In genomic region chr22:41022470-41023298, GRCh38 we compare ENCODE assay signal across 8 cellular contexts.
DNase-seq lines count a peak whose midpoint lies in the region; ATAC-seq and TF ChIP-seq lines count a peak whose summit lies in the region.

No MANE protein-coding gene starts in this region.

- H3K4me3 ChIP-seq in heart right ventricle (peak overlapping the region; percentile 66 to 91 (median 74)), trophoblast cell (ENCODE audit: low read depth, low read length) (peak overlapping the region; percentile 74), tibial artery (peak overlapping the region; percentile 70 to 78)

- H3K27me3 Mint-ChIP-seq in T-helper 1 cell treated with Interleukin-12 subunit alpha and Interleukin-12 subunit beta and Interleukin-4 antibody, amounts not matched to agents 30 μg/mL and 1 μg/mL, for 36 hours (ENCODE audit: low read depth), result peaks cover 16% of the 10 kb centered on the region

- H3K79me1 ChIP-seq in trophoblast cell (ENCODE audit: low read length), result peaks cover 19% of the 10 kb centered on the region

- DNase-seq in DMS 273 (lab: John Stamatoyannopoulos, UW; ENCODE audit: unreplicated experiment) (peak; percentile 90), H4 (ENCODE audit: low spot score) (peak; percentile 69), NCI-H1105 treated with DMSO at 0.1 percent for 48 hours (lab: John Stamatoyannopoulos, UW) (peak; percentile 82), amniotic epithelial cell (ENCODE audit: low read depth) (peak; percentile 96), heart right ventricle (peak; percentile 91 to 94), trophoblast cell (peak; percentile 84 to 87), tibial artery (peak; percentile 91 to 96)

- H3K18ac ChIP-seq in trophoblast cell (ENCODE audit: low read length), result peak overlapping the region; percentile 98

- peak overlapping the region; percentile 72 for H2BK12ac ChIP-seq in trophoblast cell (ENCODE audit: low read length)

- peak overlapping the region; percentile 96 for H4K8ac ChIP-seq in trophoblast cell (ENCODE audit: low read depth, low read length)

- peak overlapping the region; percentile 93 for H3K9ac ChIP-seq in trophoblast cell (ENCODE audit: low read length)

- H3K4me1 Mint-ChIP-seq in T-helper 1 cell treated with Interleukin-12 subunit alpha and Interleukin-12 subunit beta and Interleukin-4 antibody, amounts not matched to agents 30 μg/mL and 1 μg/mL, for 36 hours (ENCODE audit: low read depth), result peaks cover 12% of the 10 kb centered on the region

- H3K36me3 Mint-ChIP-seq in T-helper 1 cell treated with Interleukin-12 subunit alpha and Interleukin-12 subunit beta and Interleukin-4 antibody, amounts not matched to agents 30 μg/mL and 1 μg/mL, for 36 hours (ENCODE audit: low read depth), result peaks cover 2% of the 10 kb centered on the region

- peak overlapping the region; percentile 95 for H3K14ac ChIP-seq in trophoblast cell (ENCODE audit: low read length)

- ATAC-seq in heart right ventricle, result peak; percentile 94 to 97 (median 95)

- H3K9me3 ChIP-seq in heart right ventricle (no peaks in the 10 kb centered on the region), trophoblast cell (ENCODE audit: insufficient read depth, low read depth, low read length) (no peaks in the 10 kb centered on the region), tibial artery (no peaks in the 10 kb centered on the region)

- H2BK120ac ChIP-seq in trophoblast cell (ENCODE audit: insufficient read depth, low read length, poor library complexity), result peak overlapping the region; percentile 95

- no peak overlapping the region for H2AK5ac ChIP-seq in trophoblast cell (ENCODE audit: low read length)

- H3K4ac ChIP-seq in trophoblast cell (ENCODE audit: low read depth, low read length), result peak overlapping the region; percentile 53

- H4K91ac ChIP-seq in trophoblast cell (ENCODE audit: low read depth, low read length), result peak overlapping the region; percentile 100

- H2BK5ac ChIP-seq in trophoblast cell (ENCODE audit: low read depth, low read length, poor library complexity), result peak overlapping the region; percentile 88

- peak overlapping the region; percentile 79 for H3K4me3 Mint-ChIP-seq in T-helper 1 cell treated with Interleukin-12 subunit alpha and Interleukin-12 subunit beta and Interleukin-4 antibody, amounts not matched to agents 30 μg/mL and 1 μg/mL, for 36 hours

- peaks cover 3 to 18% (median 15%) of the 10 kb centered on the region in 9 donors for H3K4me1 ChIP-seq in heart right ventricle
- H3K4me1 ChIP-seq in trophoblast cell (ENCODE audit: control insufficient read depth in 1 of 2, insufficient read depth in 2 of 2, low read length in 2 of 2), result peaks cover 6 to 8% of the 10 kb centered on the region in 2 experiments
- H3K4me1 ChIP-seq in tibial artery, result peaks cover 0 to 12% (median 8%) of the 10 kb centered on the region in 4 donors

- no peaks in the 10 kb centered on the region for H3K9me3 Mint-ChIP-seq in T-helper 1 cell treated with Interleukin-12 subunit alpha and Interleukin-12 subunit beta and Interleukin-4 antibody, amounts not matched to agents 30 μg/mL and 1 μg/mL, for 36 hours

- intact Hi-C loops in heart right ventricle (cut with DNase I), result loop anchor here in 7 of 10 donors (1.0 to 10.0 kb wide), 8 partner anchors 68 to 71 kb away; partner anchors contain the start of genes RBX1 (in 5 of the 7) and EP300 (in 3 of the 7)
- intact Hi-C loops in tibial artery (cut with DNase I; ENCODE audit: low total_unique reads), result loop anchor here (5.0 kb wide), 2 partner anchors 70 to 175 kb away; partner anchors contain the start of gene EP300

- TF ChIP-seq CTCF in heart right ventricle (IDR thresholded peaks at IDR 0.05) (peak in 2 of 9 donors; percentile 3 to 16), tibial artery (IDR thresholded peaks at IDR 0.05) (no peak)

- peaks cover 13% of the 10 kb centered on the region for H3K79me2 ChIP-seq in trophoblast cell (ENCODE audit: control insufficient read depth, insufficient read depth, low read length, poor library complexity)

- 4 to 5% methylated on average over 46 of the region's 46 CpGs for WGBS in heart right ventricle, 2 donors
- 100% methylated on average over 1 of the region's 46 CpGs for WGBS in trophoblast cell (ENCODE audit: extremely low coverage, insufficient coverage, insufficient read length)

- peak overlapping the region; percentile 67 for H3K4me2 ChIP-seq in trophoblast cell (ENCODE audit: low read length)

- no peaks in the 10 kb centered on the region for H3K36me3 ChIP-seq in heart right ventricle
- no peaks in the 10 kb centered on the region for H3K36me3 ChIP-seq in trophoblast cell (ENCODE audit: control insufficient read depth in 1 of 2, insufficient read depth in 2 of 2, low read length in 2 of 2)
- H3K36me3 ChIP-seq in tibial artery, result no peaks in the 10 kb centered on the region

- peak overlapping the region; percentile 74 for H3K27ac Mint-ChIP-seq in T-helper 1 cell treated with Interleukin-12 subunit alpha and Interleukin-12 subunit beta and Interleukin-4 antibody, amounts not matched to agents 30 μg/mL and 1 μg/mL, for 36 hours

- H4K12ac ChIP-seq in trophoblast cell (ENCODE audit: low read depth, low read length), result peak overlapping the region; percentile 83

- no peak overlapping the region for H3K23ac ChIP-seq in trophoblast cell (ENCODE audit: low read length)

- H3K27ac ChIP-seq in heart right ventricle, result peak overlapping the region; percentile 66 to 100 (median 98)
- H3K27ac ChIP-seq in trophoblast cell (ENCODE audit: low read depth, low read length), result peak overlapping the region; percentile 90
- H3K27ac ChIP-seq in tibial artery, result peak overlapping the region; percentile 95 to 99

- no peaks in the 10 kb centered on the region for H3K27me3 ChIP-seq in heart right ventricle
- no peaks in the 10 kb centered on the region for H3K27me3 ChIP-seq in trophoblast cell (ENCODE audit: insufficient read depth, low read length)
- H3K27me3 ChIP-seq in tibial artery, result no peaks in the 10 kb centered on the region

- H2AFZ ChIP-seq in trophoblast cell (ENCODE audit: insufficient read depth, low read length, poor library complexity), result peak overlapping the region; percentile 85

Comparison
In these comparisons a context has a peak if more than half of its experiments do, and no peak if none do; other contexts are left out.
1. Peak in every context shown above with its lines: DNase-seq, ATAC-seq, H3K4me3 ChIP-seq and H3K27ac ChIP-seq.